In genomic region chr11:119322921-119323531, GRCh38 we compare ENCODE assay signal across 23 cellular contexts. TPM values are rescaled to one million over a fixed set of nuclear protein-coding genes. Genes with fewer than 3 reads are reported as not detected.
A peak's percentile ranks its signal among the peaks of the same experiment; 100 is the strongest.
DNase-seq lines count a peak whose midpoint lies in the region; ATAC-seq and TF ChIP-seq lines count a peak whose summit lies in the region.
"Had no signal": no experiment of that assay in that cellular context is flagged by ENCODE, and none has a peak within 500 bp of the region (broad histone marks: within the 10 kb centered on the region; RNA-seq: fewer than 3 reads in every experiment).

No MANE protein-coding gene starts in this region.

- H3F3A ChIP-seq in DOHH2 (ENCODE audit: control insufficient read depth, insufficient read depth) = peaks cover 6% of the 10 kb centered on the region

- H3K4me3 ChIP-seq in BLaER1 (no peak overlapping the region), DOHH2 (ENCODE audit: low read length) (no peak overlapping the region), esophagus squamous epithelium (no peak overlapping the region)
- H3K4me3 ChIP-seq: body of pancreas, GM23248, hepatocyte, mucosa of descending colon, pancreas, SK-N-MC, thoracic aorta had no signal

- no peak for ATAC-seq in stimulated activated naive CD8-positive, alpha-beta T cell treated with anti-CD3 and anti-CD28 coated beads, Interleukin-15, Interleukin-2, amounts not matched to agents 100 U/mL and 50 U/mL, for 24 hours
- ATAC-seq: body of pancreas had no signal

- no peak for DNase-seq in esophagus squamous epithelium (lab: John Stamatoyannopoulos, UW)
- peak; percentile 2 for DNase-seq in stimulated activated naive CD8-positive, alpha-beta T cell treated with anti-CD3 and anti-CD28 coated beads, Interleukin-15, Interleukin-2, amounts not matched to agents 100 U/mL and 50 U/mL, for 24 hours
- no peak for DNase-seq in germinal center (ENCODE audit: low spot score)
- DNase-seq in NCI-H1694 treated with DMSO at 0.1 percent for 48 hours (lab: John Stamatoyannopoulos, UW) = no peak
- no peak for DNase-seq in HPDE6-E6E7 (ENCODE audit: extremely low spot score)

- no peak for TF ChIP-seq CTCF in DOHH2 (IDR thresholded peaks at IDR 0.05; ENCODE audit: low read depth, low read length, poor library complexity, severe bottlenecking)
- no peak for TF ChIP-seq CTCF in esophagus squamous epithelium (IDR thresholded peaks at IDR 0.05)

- no peak overlapping the region for H3K9ac ChIP-seq in BLaER1
- H3K9ac ChIP-seq: GM23248 had no signal

- H4K20me1 ChIP-seq in BLaER1 (no peaks in the 10 kb centered on the region), DOHH2 (ENCODE audit: control insufficient read depth, insufficient read depth, low read depth, low read length) (no peaks in the 10 kb centered on the region)

- 82 to 89% methylated on average over 12 to 16 of the region's 20 CpGs for WGBS in esophagus squamous epithelium, 2 donors

- peak overlapping the region; percentile 76; the same call in 1 of the 2 replicates for H3K27ac ChIP-seq in BLaER1
- H3K27ac ChIP-seq in DOHH2 (ENCODE audit: low read depth, low read length) = no peak overlapping the region
- peak overlapping the region in 3 of 4 donors; percentile 7 to 91 (median 88) for H3K27ac ChIP-seq in esophagus squamous epithelium
- H3K27ac ChIP-seq: body of pancreas, foreskin keratinocyte, GM23248, hepatocyte, pancreas, RWPE1, SK-N-MC had no signal

- intact Hi-C loops in esophagus squamous epithelium (cut with DNase I) = loop anchor here (5.0 kb wide), 1 partner anchor 116 kb away; the partner anchor contains the start of gene CBL

- no peaks in the 10 kb centered on the region for H3K9me2 ChIP-seq in DOHH2 (replicated peaks; ENCODE audit: control insufficient read depth, low read length)

- H3K36me3 ChIP-seq in BLaER1 (no peaks in the 10 kb centered on the region), DOHH2 (ENCODE audit: control insufficient read depth, low read length) (no peaks in the 10 kb centered on the region), esophagus squamous epithelium (no peaks in the 10 kb centered on the region)
- H3K36me3 ChIP-seq: pancreas, thoracic aorta had no signal

- H3K79me2 ChIP-seq in DOHH2 (ENCODE audit: control insufficient read depth, low read length) = no peaks in the 10 kb centered on the region
- H3K79me2 ChIP-seq: hepatocyte had no signal

- peak overlapping the region; percentile 99 for H3K4me2 ChIP-seq in BLaER1
- peak overlapping the region; percentile 66 for H3K4me2 ChIP-seq in DOHH2 (ENCODE audit: low read length)
- H3K4me2 ChIP-seq: hepatocyte had no signal

- no peak for TF ChIP-seq POLR2A in esophagus squamous epithelium (IDR thresholded peaks at IDR 0.05)

- no peaks in the 10 kb centered on the region for H3K27me3 ChIP-seq in BLaER1
- H3K27me3 ChIP-seq in DOHH2 (ENCODE audit: control insufficient read depth, low read length) = peaks cover 1% of the 10 kb centered on the region
- H3K27me3 ChIP-seq in esophagus squamous epithelium = peaks cover 0 to 10% (median 0%) of the 10 kb centered on the region in 4 donors
- H3K27me3 ChIP-seq: body of pancreas, foreskin keratinocyte, pancreas had no signal

- H3K4me1 ChIP-seq in BLaER1 (peaks cover 78% of the 10 kb centered on the region), DOHH2 (ENCODE audit: control insufficient read depth, low read length) (peaks cover 61% of the 10 kb centered on the region), esophagus squamous epithelium (peaks cover 24 to 46% (median 38%) of the 10 kb centered on the region in 3 donors)
- H3K4me1 ChIP-seq: foreskin keratinocyte, pancreas had no signal

- H3K9me3 ChIP-seq in BLaER1 = no peaks in the 10 kb centered on the region
- H3K9me3 ChIP-seq in DOHH2 (ENCODE audit: control insufficient read depth, insufficient read depth, low read length) = no peaks in the 10 kb centered on the region
- H3K9me3 ChIP-seq in esophagus squamous epithelium = no peaks in the 10 kb centered on the region
- H3K9me3 ChIP-seq: body of pancreas, Caco-2, mucosa of descending colon, pancreas, thoracic aorta had no signal

RNA-seq across cellular contexts. Expression of gene MCAM, which starts 6.1 kb away (rescaled TPM):
- total RNA-seq in esophagus squamous epithelium = 100 to 1,000 TPM in 2 of 4 donors, 10 to 100 TPM in 2; 20.8 to 169 (median 80.9) TPM

RNA-seq across cellular contexts. Expression of gene RNF26, which starts 11.3 kb away (rescaled TPM):
- 10 to 100 TPM; 10.5 to 17.9 (median 12.2) TPM for total RNA-seq in esophagus squamous epithelium

RNA-seq across cellular contexts. Expression of gene C1QTNF5, which starts 17.7 kb away (rescaled TPM):
- 10 to 100 TPM in 2 of 4 donors, 1 to 10 TPM in 2; 5.3 to 18.8 (median 10.3) TPM for total RNA-seq in esophagus squamous epithelium
- total RNA-seq: activated B cell treated with CpG ODN at 0.5 μM for 24 hours; activated naive CD4-positive, alpha-beta T cell treated with anti-CD3 and anti-CD28 coated beads for 36 hours; activated T-helper 1 cell treated with anti-CD3 and anti-CD28 coated beads, Interleukin-12 subunit alpha, Interleukin-12 subunit beta, Interleukin-2, Interleukin-4 antibody, amounts not matched to agents 30 ng/mL and 10 ng/mL and 1 ng/mL, durations not matched to agents 14 hours and 24 hours and 36 hours; foreskin keratinocyte; OCI-LY7; T-helper 1 cell treated with Interleukin-12 subunit alpha and Interleukin-12 subunit beta and Interleukin-4 antibody, amounts not matched to agents 30 ng/mL and 1 ng/mL, for 36 hours had no signal

RNA-seq across cellular contexts. Expression of gene MFRP, which starts 23.5 kb away (rescaled TPM):
- total RNA-seq in esophagus squamous epithelium = not detected
- total RNA-seq: activated B cell treated with CpG ODN at 0.5 μM for 24 hours; activated naive CD4-positive, alpha-beta T cell treated with anti-CD3 and anti-CD28 coated beads for 36 hours; activated T-helper 1 cell treated with anti-CD3 and anti-CD28 coated beads, Interleukin-12 subunit alpha, Interleukin-12 subunit beta, Interleukin-2, Interleukin-4 antibody, amounts not matched to agents 30 ng/mL and 10 ng/mL and 1 ng/mL, durations not matched to agents 14 hours and 24 hours and 36 hours; Caco-2; esophagus mucosa; foreskin keratinocyte; GM23248; hepatocyte; mucosa of descending colon; OCI-LY7; pancreas; T-helper 1 cell treated with Interleukin-12 subunit alpha and Interleukin-12 subunit beta and Interleukin-4 antibody, amounts not matched to agents 30 ng/mL and 1 ng/mL, for 36 hours had no signal

RNA-seq across cellular contexts. Expression of gene USP2, which starts 58.5 kb away (rescaled TPM):
- total RNA-seq in esophagus squamous epithelium = 1 to 10 TPM; 1.9 to 9.6 (median 4.8) TPM
- total RNA-seq: GM23248 had no signal
